21 cellular contexts compared by ENCODE assay signal in the genomic region with DNA sequence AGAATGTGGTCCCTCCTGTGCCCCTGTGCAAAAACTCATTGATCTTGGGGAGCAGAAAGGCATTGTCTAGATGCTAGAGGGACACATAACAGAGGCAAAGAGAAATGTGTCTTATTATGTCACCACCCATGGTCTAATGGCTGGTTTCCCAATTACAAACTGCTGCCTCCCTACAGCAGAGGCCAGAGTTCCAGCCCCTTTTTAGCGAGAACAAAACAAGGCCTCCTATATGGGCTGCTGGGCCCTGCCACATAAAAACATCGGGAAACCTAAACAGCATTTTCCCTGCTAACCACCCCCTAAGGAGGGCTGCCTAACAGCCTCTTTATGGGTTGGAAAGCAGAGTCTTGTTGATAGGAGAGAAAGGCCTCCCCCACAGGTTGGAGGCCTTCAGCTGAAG.
DNase-seq lines count a peak whose midpoint lies in the region; ATAC-seq and TF ChIP-seq lines count a peak whose summit lies in the region.
"Had no signal": no experiment of that assay in that cellular context is flagged by ENCODE, and none has a peak within 500 bp of the region (broad histone marks: within the 10 kb centered on the region; RNA-seq: fewer than 3 reads in every experiment).

No MANE protein-coding gene starts in this region.

- H3K23ac ChIP-seq in neuronal stem cell (ENCODE audit: low read depth, low read length, poor library complexity): no peak overlapping the region

- no peak for ATAC-seq in WTC11
- ATAC-seq in CD8-positive, alpha-beta T cell: no peak
- ATAC-seq: A549, GM23338, HCT116 had no signal

- TF ChIP-seq CTCF in HEK293 (tag by site-specific recombination; IDR thresholded peaks at IDR 0.05) (no peak), glutamatergic neuron (IDR thresholded peaks at IDR 0.05; ENCODE audit: partially characterized antibody, unreplicated experiment) (no peak), WTC11 (IDR thresholded peaks at IDR 0.05) (no peak)
- TF ChIP-seq CTCF in CD8-positive, alpha-beta T cell (IDR thresholded peaks at IDR 0.05): no peak

- H3K36me3 ChIP-seq in BLaER1 (peaks cover 100% of the 10 kb centered on the region), HEK293 (ENCODE audit: control insufficient read depth in 2 of 2, insufficient read depth in 1 of 2, low read length in 2 of 2) (no peaks in the 10 kb centered on the region), neuronal stem cell (replicated peaks in 1 of 2; ENCODE audit: control insufficient read depth in 2 of 2, insufficient read depth in 2 of 2, low read length in 2 of 2) (no peaks in the 10 kb centered on the region)
- H3K36me3 ChIP-seq in CD8-positive, alpha-beta T cell (ENCODE audit: insufficient read depth, low read length): no peaks in the 10 kb centered on the region
- H3K36me3 ChIP-seq: BE2C had no signal

- no CpG with 5 or more reads among the region's 2 CpGs for WGBS in neuronal stem cell (ENCODE audit: extremely low coverage in 2 of 2, insufficient read length in 2 of 2, insufficient replicate concordance in 1 of 2), 2 donors

- no peak overlapping the region for H2BK120ac ChIP-seq in neuronal stem cell (ENCODE audit: low read depth, low read length)

- no peak overlapping the region for H2AFZ ChIP-seq in neuronal stem cell (ENCODE audit: low read length)
- H2AFZ ChIP-seq: GM23338 had no signal

- H3K9me3 ChIP-seq in BLaER1 (no peaks in the 10 kb centered on the region), HEK293 (ENCODE audit: control insufficient read depth, insufficient read depth, low read depth, low read length) (no peaks in the 10 kb centered on the region), neuronal stem cell (replicated peaks in 1 of 2; ENCODE audit: control insufficient read depth in 2 of 2, insufficient read depth in 1 of 2, low read depth in 1 of 2, low read length in 2 of 2) (no peaks in the 10 kb centered on the region)
- H3K9me3 ChIP-seq in CD8-positive, alpha-beta T cell (ENCODE audit: low read length): no peaks in the 10 kb centered on the region
- H3K9me3 ChIP-seq: A549, BE2C had no signal

- no peak overlapping the region for H2BK12ac ChIP-seq in neuronal stem cell (ENCODE audit: low read length)

- H3K4me1 Mint-ChIP-seq in glutamatergic neuron (ENCODE audit: low read depth, unreplicated experiment) (peaks cover 5% of the 10 kb centered on the region), WTC11 (no peaks in the 10 kb centered on the region)
- H3K4me1 Mint-ChIP-seq in CD8-positive, alpha-beta T cell (ENCODE audit: low read depth): peaks cover 35% of the 10 kb centered on the region
- H3K4me1 Mint-ChIP-seq: GM23338 had no signal

- H2BK15ac ChIP-seq in neuronal stem cell (ENCODE audit: low read length): no peak overlapping the region

- DNase-seq in glutamatergic neuron: no peak
- no peak for DNase-seq in neuronal stem cell (ENCODE audit: low spot score)
- no peak for DNase-seq in WTC11 (ENCODE audit: low spot score)
- DNase-seq in CD8-positive, alpha-beta T cell: no peak
- DNase-seq in 8988T: no peak
- DNase-seq: ACHN; AML-193; BE2C; CD4-positive, CD25-positive, alpha-beta regulatory T cell; CD8-positive, alpha-beta memory T cell; DMS 273 treated with DMSO at 0.1 percent for 48 hours; DMS79; H9; HFFc6 had no signal

- H3K36me3 Mint-ChIP-seq in glutamatergic neuron (ENCODE audit: unreplicated experiment): no peaks in the 10 kb centered on the region
- no peaks in the 10 kb centered on the region for H3K36me3 Mint-ChIP-seq in WTC11
- peaks cover 6% of the 10 kb centered on the region for H3K36me3 Mint-ChIP-seq in CD8-positive, alpha-beta T cell
- H3K36me3 Mint-ChIP-seq: CD4-positive, CD25-positive, alpha-beta regulatory T cell had no signal

- H3K9ac ChIP-seq in BLaER1 (no peak overlapping the region), neuronal stem cell (ENCODE audit: low read depth, low read length, poor library complexity) (no peak overlapping the region)

- H4K91ac ChIP-seq in neuronal stem cell (ENCODE audit: low read depth, low read length, poor library complexity): no peak overlapping the region

- H3K9me3 Mint-ChIP-seq in glutamatergic neuron (ENCODE audit: unreplicated experiment) (peaks cover 1% of the 10 kb centered on the region), WTC11 (no peaks in the 10 kb centered on the region)
- no peaks in the 10 kb centered on the region for H3K9me3 Mint-ChIP-seq in CD8-positive, alpha-beta T cell
- H3K9me3 Mint-ChIP-seq: CD4-positive, CD25-positive, alpha-beta regulatory T cell; CD8-positive, alpha-beta memory T cell; GM23338; H9; HFFc6 had no signal

- H3K27ac Mint-ChIP-seq in glutamatergic neuron (ENCODE audit: unreplicated experiment): peak overlapping the region; percentile 76
- H3K27ac Mint-ChIP-seq in WTC11: no peak overlapping the region
- H3K27ac Mint-ChIP-seq in CD8-positive, alpha-beta T cell: no peak overlapping the region
- H3K27ac Mint-ChIP-seq: GM23338, HFFc6 had no signal

- no peaks in the 10 kb centered on the region for H3K79me1 ChIP-seq in neuronal stem cell (ENCODE audit: low read depth, low read length)

- H3K4me3 Mint-ChIP-seq in glutamatergic neuron (ENCODE audit: unreplicated experiment) (no peak overlapping the region), WTC11 (no peak overlapping the region)
- H3K4me3 Mint-ChIP-seq in CD8-positive, alpha-beta T cell: no peak overlapping the region
- H3K4me3 Mint-ChIP-seq: CD8-positive, alpha-beta memory T cell; GM23338; H9; HFFc6 had no signal

- POLR2A ChIA-PET in HEK293 (lab: Yijun Ruan, JAX) (no interaction called here), WTC11 (lab: Charles Lee) (no interaction called here)
- POLR2A ChIA-PET in CD8-positive, alpha-beta T cell (lab: Charles Lee): no interaction called here

- H3K27me3 Mint-ChIP-seq in glutamatergic neuron (ENCODE audit: unreplicated experiment) (peaks cover 6% of the 10 kb centered on the region), WTC11 (ENCODE audit: low read depth) (no peaks in the 10 kb centered on the region)
- H3K27me3 Mint-ChIP-seq in CD8-positive, alpha-beta T cell (ENCODE audit: low read depth): no peaks in the 10 kb centered on the region
- H3K27me3 Mint-ChIP-seq: CD4-positive, CD25-positive, alpha-beta regulatory T cell; CD8-positive, alpha-beta memory T cell had no signal

- no peak overlapping the region for H3K18ac ChIP-seq in neuronal stem cell (ENCODE audit: low read length)

- CTCF ChIA-PET in HEK293 (lab: Yijun Ruan, JAX) (no interaction called here), WTC11 (lab: Charles Lee) (interaction anchor here (0.7 to 1.0 kb wide), 2 partner anchors 17 to 134 kb away, joined by 3 to 5 read pairs; no protein-coding TSS in a partner anchor)
- CTCF ChIA-PET in CD8-positive, alpha-beta T cell (lab: Charles Lee): interaction anchor here (0.8 to 4.2 kb wide), 5 partner anchors 17 to 291 kb away, joined by 3 to 18 read pairs (median 5); no protein-coding TSS in a partner anchor

- H2BK5ac ChIP-seq in neuronal stem cell (ENCODE audit: low read length): no peak overlapping the region

- H3K27me3 ChIP-seq in BLaER1: no peaks in the 10 kb centered on the region
- H3K27me3 ChIP-seq in neuronal stem cell (ENCODE audit: control insufficient read depth in 3 of 3, insufficient read depth in 3 of 3, low read depth in 1 of 3, low read length in 3 of 3): no peaks in the 10 kb centered on the region
- H3K27me3 ChIP-seq in CD8-positive, alpha-beta T cell (ENCODE audit: insufficient read depth, low read length): no peaks in the 10 kb centered on the region

- peaks cover 100% of the 10 kb centered on the region for H4K20me1 ChIP-seq in BLaER1

- H3K4me3 ChIP-seq in BLaER1: no peak overlapping the region
- H3K4me3 ChIP-seq in HEK293 (ENCODE audit: low read depth, low read length): no peak overlapping the region
- H3K4me3 ChIP-seq in neuronal stem cell (ENCODE audit: low read length in 2 of 2): no peak overlapping the region
- no peak overlapping the region for H3K4me3 ChIP-seq in CD8-positive, alpha-beta T cell (ENCODE audit: low read depth, low read length)
- H3K4me3 ChIP-seq: A549, GM23338 had no signal

- no peak overlapping the region for H3K14ac ChIP-seq in neuronal stem cell (ENCODE audit: low read length)

- H3K4ac ChIP-seq in neuronal stem cell (ENCODE audit: low read length): no peak overlapping the region

- no peak overlapping the region for H2AK5ac ChIP-seq in neuronal stem cell (ENCODE audit: low read depth, low read length)

- H3K27ac ChIP-seq in BLaER1 (peak overlapping the region; percentile 33), HEK293 (ENCODE audit: extremely low read depth, low read depth, low read length) (no peak overlapping the region), neuronal stem cell (replicated peaks; ENCODE audit: low read length) (peak overlapping the region; percentile 53)
- no peak overlapping the region for H3K27ac ChIP-seq in CD8-positive, alpha-beta T cell (ENCODE audit: low read depth, low read length)
- H3K27ac ChIP-seq: 22Rv1, A549, C4-2B had no signal

- intact Hi-C loops in CD8-positive, alpha-beta T cell (cut with DNase I, micrococcal nuclease): no loop called here

- H3K4me1 ChIP-seq in BLaER1 (peaks cover 94% of the 10 kb centered on the region), HEK293 (ENCODE audit: control insufficient read depth, insufficient read depth, low read length) (no peaks in the 10 kb centered on the region), neuronal stem cell (ENCODE audit: control insufficient read depth in 2 of 2, insufficient read depth in 1 of 2, low read depth in 1 of 2, low read length in 2 of 2) (peaks cover 0 to 16% of the 10 kb centered on the region in 2 donors)
- H3K4me1 ChIP-seq in CD8-positive, alpha-beta T cell (ENCODE audit: insufficient read depth, low read length): no peaks in the 10 kb centered on the region
- H3K4me1 ChIP-seq: BE2C had no signal

- no peak overlapping the region for H4K8ac ChIP-seq in neuronal stem cell (ENCODE audit: low read depth, low read length)

- H3K4me2 ChIP-seq in BLaER1 (peak overlapping the region; percentile 78), neuronal stem cell (ENCODE audit: insufficient read depth, low read length, poor library complexity, severe bottlenecking) (no peak overlapping the region)
- H3K4me2 ChIP-seq: A549, GM23338 had no signal

TF ChIP-seq in HEK293, 187 proteins besides CTCF, POLR2A, EP300 and RAD21:
- TF ChIP-seq ZIC2 (tag by site-specific recombination; IDR thresholded peaks at IDR 0.05) (peak; percentile 83), ZNF549 (tag by site-specific recombination; IDR thresholded peaks at IDR 0.05) (no peak)

TF ChIP-seq in WTC11, 78 proteins besides CTCF, POLR2A, EP300 and RAD21 (continues in another document):
- TF ChIP-seq ZNF671 (CRISPR knock-in tag; IDR thresholded peaks at IDR 0.05) (no peak), TEAD1 (CRISPR knock-in tag; IDR thresholded peaks at IDR 0.05) (no peak)

Comparison
In these comparisons a context has a peak if more than half of its experiments do, and no peak if none do; other contexts are left out.
1. H3K27ac ChIP-seq: peak in BLaER1 (single experiment) and neuronal stem cell (single experiment); none in HEK293 (single experiment) and CD8-positive, alpha-beta T cell (single experiment).